ENCODE assay signal across 9 cellular contexts in genomic region chr4:1748465-1748995, GRCh38. TPM values are rescaled to one million over a fixed set of nuclear protein-coding genes. Genes with fewer than 3 reads are reported as not detected.
A peak's percentile ranks its signal among the peaks of the same experiment; 100 is the strongest.
DNase-seq lines count a peak whose midpoint lies in the region; ATAC-seq, FAIRE-seq and TF ChIP-seq lines count a peak whose summit lies in the region.
"Had no signal": no experiment of that assay in that cellular context is flagged by ENCODE, and none has a peak within 500 bp of the region (broad histone marks: within the 10 kb centered on the region; RNA-seq: fewer than 3 reads in every experiment).

No MANE protein-coding gene starts in this region.

- H3K36me3 Mint-ChIP-seq in activated T-helper 17 cell treated with anti-CD3 and anti-CD28 coated beads, Interleukin-2, amount 50 U/mL, for 72 hours (ENCODE audit: low read depth): peaks cover 19% of the 10 kb centered on the region

- no peaks in the 10 kb centered on the region for H3K9me3 ChIP-seq in DOHH2 (ENCODE audit: control insufficient read depth, insufficient read depth, low read length)
- no peaks in the 10 kb centered on the region for H3K9me3 ChIP-seq in pancreas
- H3K9me3 ChIP-seq in upper lobe of left lung: no peaks in the 10 kb centered on the region

- intact Hi-C loops in pancreas (cut with DNase I): loop anchor here in 2 of 3 donors (5.0 to 10.0 kb wide), 3 partner anchors 59 to 436 kb away; no protein-coding TSS in a partner anchor

- no peaks in the 10 kb centered on the region for H3K79me2 ChIP-seq in DOHH2 (ENCODE audit: control insufficient read depth, low read length)

- H3K9me2 ChIP-seq in DOHH2 (replicated peaks; ENCODE audit: control insufficient read depth, low read length): no peaks in the 10 kb centered on the region

- no peak for TF ChIP-seq EP300 in upper lobe of left lung (IDR thresholded peaks at IDR 0.05)

- TF ChIP-seq CTCF in DOHH2 (IDR thresholded peaks at IDR 0.05; ENCODE audit: low read depth, low read length, poor library complexity, severe bottlenecking): peak; percentile 92
- peak; percentile 95 for TF ChIP-seq CTCF in foreskin keratinocyte (conservative IDR thresholded peaks at IDR 0.05)
- TF ChIP-seq CTCF in pancreas (IDR thresholded peaks at IDR 0.05): peak; percentile 66 to 78 (median 71)
- TF ChIP-seq CTCF in upper lobe of left lung (IDR thresholded peaks at IDR 0.05): peak; percentile 76 to 92 (median 86)

- no peaks in the 10 kb centered on the region for H3K27me3 Mint-ChIP-seq in activated T-helper 17 cell treated with anti-CD3 and anti-CD28 coated beads, Interleukin-2, amount 50 U/mL, for 72 hours

- H3K4me2 ChIP-seq in DOHH2 (ENCODE audit: low read length): peak overlapping the region; percentile 30

- DNase-seq in KG1 (lab: John Stamatoyannopoulos, UW) (peak; percentile 73), SHP77 (lab: John Stamatoyannopoulos, UW) (peak; percentile 10 to 42), foreskin keratinocyte (peak in 1 of 2 donors; percentile 45), pancreas (peak in 5 of 6 donors; percentile 52 to 93 (median 75)), upper lobe of left lung (peak; percentile 81 to 91)

- peaks cover 25% of the 10 kb centered on the region for H3K36me3 ChIP-seq in DOHH2 (ENCODE audit: control insufficient read depth, low read length)
- H3K36me3 ChIP-seq in pancreas: no peaks in the 10 kb centered on the region
- peaks cover 0 to 17% (median 8%) of the 10 kb centered on the region in 4 donors for H3K36me3 ChIP-seq in upper lobe of left lung

- H3K4me1 ChIP-seq in DOHH2 (ENCODE audit: control insufficient read depth, low read length) (0 out of 2 replicates have a peak, but pooled peaks cover 4% of the 10 kb centered on the region), foreskin keratinocyte (peaks cover 17% of the 10 kb centered on the region), pancreas (no peaks in the 10 kb centered on the region), upper lobe of left lung (peaks cover 13 to 33% (median 27%) of the 10 kb centered on the region in 4 donors)

- no peaks in the 10 kb centered on the region for H3K9me3 Mint-ChIP-seq in activated T-helper 17 cell treated with anti-CD3 and anti-CD28 coated beads, Interleukin-2, amount 50 U/mL, for 72 hours
- H3K9me3 Mint-ChIP-seq: dendritic cell treated with granulocyte-macrophage colony-stimulating factor and Interleukin-4, amounts not matched to agents 40 ng/mL and 50 ng/mL, for 4 days had no signal

- no peaks in the 10 kb centered on the region for H3K4me1 Mint-ChIP-seq in activated T-helper 17 cell treated with anti-CD3 and anti-CD28 coated beads, Interleukin-2, amount 50 U/mL, for 72 hours

- ATAC-seq in activated T-helper 17 cell treated with anti-CD3 and anti-CD28 coated beads, Interleukin-2, amount 50 U/mL, for 72 hours (replicated peaks): peak; percentile 47
- peak; percentile 47 for ATAC-seq in foreskin keratinocyte
- ATAC-seq in pancreas: peak; percentile 33 to 61 (median 48)
- peak; percentile 31 to 51 for ATAC-seq in upper lobe of left lung (ENCODE audit: low FRiP score in 2 of 2)
- no peak for ATAC-seq in GM19395 (IDR thresholded peaks at IDR 0.05; ENCODE audit: unreplicated experiment)

- FAIRE-seq in pancreas (lab: Jason Lieb, UNC): no peak

- H3K27ac ChIP-seq in DOHH2 (ENCODE audit: low read depth, low read length) (no peak overlapping the region), foreskin keratinocyte (no peak overlapping the region), pancreas (no peak overlapping the region), upper lobe of left lung (no peak overlapping the region)

- no peak overlapping the region for H3K27ac Mint-ChIP-seq in activated T-helper 17 cell treated with anti-CD3 and anti-CD28 coated beads, Interleukin-2, amount 50 U/mL, for 72 hours
- H3K27ac Mint-ChIP-seq: dendritic cell treated with granulocyte-macrophage colony-stimulating factor and Interleukin-4, amounts not matched to agents 40 ng/mL and 50 ng/mL, for 4 days had no signal

- no peak overlapping the region for H3K4me3 Mint-ChIP-seq in activated T-helper 17 cell treated with anti-CD3 and anti-CD28 coated beads, Interleukin-2, amount 50 U/mL, for 72 hours
- H3K4me3 Mint-ChIP-seq: dendritic cell treated with granulocyte-macrophage colony-stimulating factor and Interleukin-4, amounts not matched to agents 40 ng/mL and 50 ng/mL, for 4 days had no signal

- H3K4me3 ChIP-seq in DOHH2 (ENCODE audit: low read length): no peak overlapping the region
- no peak overlapping the region for H3K4me3 ChIP-seq in pancreas
- peak overlapping the region in 1 of 4 donors; percentile 5 for H3K4me3 ChIP-seq in upper lobe of left lung

- H3K27me3 ChIP-seq in DOHH2 (ENCODE audit: control insufficient read depth, low read length): no peaks in the 10 kb centered on the region; the same call in 1 of the 2 replicates
- H3K27me3 ChIP-seq in foreskin keratinocyte: no peaks in the 10 kb centered on the region
- H3K27me3 ChIP-seq in pancreas: no peaks in the 10 kb centered on the region
- no peaks in the 10 kb centered on the region for H3K27me3 ChIP-seq in upper lobe of left lung

- H4K20me1 ChIP-seq in DOHH2 (ENCODE audit: control insufficient read depth, insufficient read depth, low read depth, low read length): no peaks in the 10 kb centered on the region

- 8 to 14% methylated on average over 24 to 29 of the region's 29 CpGs for WGBS in pancreas, 2 donors
- 0 to 6% methylated on average over 1 to 29 of the region's 29 CpGs for WGBS in upper lobe of left lung, 2 donors

- peaks cover 22% of the 10 kb centered on the region for H3F3A ChIP-seq in DOHH2 (ENCODE audit: control insufficient read depth, insufficient read depth)

- no peak for TF ChIP-seq POLR2A in upper lobe of left lung (IDR thresholded peaks at IDR 0.05)

RNA-seq across cellular contexts. Expression of gene TACC3, which starts 27.2 kb away (rescaled TPM):
- 100 to 1,000 TPM; 151 to 204 TPM for total RNA-seq in activated T-helper 17 cell treated with anti-CD3 and anti-CD28 coated beads, Interleukin-2, amount 50 U/mL, for 72 hours
- 69.4 and 94.8 TPM in 2 replicates for total RNA-seq in foreskin keratinocyte
- polyA plus RNA-seq in foreskin keratinocyte: 86.2 and 112 TPM in 2 replicates
- 1 to 10 TPM in 5 of 6 donors, under 1 TPM in 1; 0.97 to 4.4 (median 2.4) TPM for total RNA-seq in pancreas
- polyA plus RNA-seq in pancreas: 1 to 10 TPM; 4.0 to 4.8 TPM
- total RNA-seq in upper lobe of left lung: 10 to 100 TPM in 5 of 6 donors, 1 to 10 TPM in 1; 8.9 to 47.4 (median 21.9) TPM

RNA-seq across cellular contexts. Expression of gene TMEM129, which starts 27.4 kb away (rescaled TPM):
- 10 to 100 TPM; 15.7 to 16.0 TPM for total RNA-seq in activated T-helper 17 cell treated with anti-CD3 and anti-CD28 coated beads, Interleukin-2, amount 50 U/mL, for 72 hours
- total RNA-seq in foreskin keratinocyte: 24.3 and 26.4 TPM in 2 replicates
- polyA plus RNA-seq in foreskin keratinocyte: 23.7 and 24.3 TPM in 2 replicates
- total RNA-seq in pancreas: 10 to 100 TPM; 17.2 to 27.1 (median 18.9) TPM
- 10 to 100 TPM; 25.9 to 32.7 TPM for polyA plus RNA-seq in pancreas
- total RNA-seq in upper lobe of left lung: 10 to 100 TPM; 38.9 to 99.1 (median 49.6) TPM

RNA-seq across cellular contexts. Expression of gene SLBP, which starts 36.4 kb away (rescaled TPM):
- total RNA-seq in activated T-helper 17 cell treated with anti-CD3 and anti-CD28 coated beads, Interleukin-2, amount 50 U/mL, for 72 hours: 100 to 1,000 TPM in 1 of 2 donors, 10 to 100 TPM in 1; 68.2 to 132 TPM
- total RNA-seq in foreskin keratinocyte (77.9 and 80.3 TPM in 2 replicates), pancreas (10 to 100 TPM in 4 of 6 donors, 1 to 10 TPM in 2; 8.7 to 15.8 (median 10.9) TPM), upper lobe of left lung (10 to 100 TPM; 33.0 to 51.1 (median 38.0) TPM)
- polyA plus RNA-seq in foreskin keratinocyte (59.9 and 67.7 TPM in 2 replicates), pancreas (10 to 100 TPM; 10.1 to 20.2 TPM)

RNA-seq across cellular contexts. Expression of gene FGFR3, which starts 44.6 kb away (rescaled TPM):
- total RNA-seq in activated T-helper 17 cell treated with anti-CD3 and anti-CD28 coated beads, Interleukin-2, amount 50 U/mL, for 72 hours: under 1 TPM in 1 of 2 donors, not detected in 1; 0.05 TPM
- total RNA-seq in foreskin keratinocyte: 26.1 and 40.6 TPM in 2 replicates
- 11.3 and 22.6 TPM in 2 replicates for polyA plus RNA-seq in foreskin keratinocyte
- total RNA-seq in pancreas: 10 to 100 TPM; 40.4 to 88.3 (median 53.5) TPM
- 100 to 1,000 TPM; 163 to 300 TPM for polyA plus RNA-seq in pancreas
- total RNA-seq in upper lobe of left lung: 10 to 100 TPM; 18.5 to 92.2 (median 24.4) TPM
